In genomic region chr15:89542369-89542768, GRCh38 we compare ENCODE assay signal across 29 cellular contexts. TPM values are rescaled to one million over a fixed set of nuclear protein-coding genes. Genes with fewer than 3 reads are reported as not detected.
"Had no signal": no experiment of that assay in that cellular context is flagged by ENCODE, and none has a peak within 500 bp of the region (broad histone marks: within the 10 kb centered on the region; RNA-seq: fewer than 3 reads in every experiment).

No MANE protein-coding gene starts in this region.

- H3K4me3 ChIP-seq: colonic mucosa, esophagus muscularis mucosa, gastrocnemius medialis, hepatocyte, left lung, prostate gland, right atrium auricular region, spleen, testis, tibial artery had no signal

- H3K9me3 ChIP-seq: colonic mucosa, gastrocnemius medialis, prostate gland, testis had no signal

- H3K27me3 ChIP-seq: colonic mucosa, hepatocyte, right atrium auricular region, testis had no signal

- H3K4me1 ChIP-seq: colonic mucosa, esophagus muscularis mucosa, gastrocnemius medialis, left lung, prostate gland, right atrium auricular region, spleen, testis, tibial artery had no signal

- H3K36me3 ChIP-seq: colonic mucosa, esophagus muscularis mucosa, gastrocnemius medialis, left lung, prostate gland, right atrium auricular region, spleen, tibial artery had no signal

- H3K27ac ChIP-seq: colonic mucosa, esophagus muscularis mucosa, gastrocnemius medialis, hepatocyte, left lung, prostate gland, right atrium auricular region, spleen, testis, tibial artery had no signal

- DNase-seq: colonic mucosa; effector CD8-positive, alpha-beta T cell; gastrocnemius medialis; left cardiac atrium; left lung; naive thymus-derived CD8-positive, alpha-beta T cell; nephron progenitor cell; nucleus accumbens; spleen; stimulated activated CD4-positive, alpha-beta T cell treated with anti-CD3 and anti-CD28 coated beads, Interleukin-4, amount 100 ng/mL, for 4 hours; stimulated activated naive CD8-positive, alpha-beta T cell treated with anti-CD3 and anti-CD28 coated beads, Interleukin-15, Interleukin-2, amounts not matched to agents 100 U/mL and 50 U/mL, for 24 hours; substantia nigra; testis; tibial artery had no signal

- ATAC-seq: gastrocnemius medialis; left cardiac atrium; left lung; naive thymus-derived CD8-positive, alpha-beta T cell; sciatic nerve; stimulated activated memory B cell treated with anti-CD40 and anti-IgM and Interleukin-4, amounts not matched to agents 10 μg/mL and 1 μg/mL and 100 μg/mL, for 72 hours; stimulated activated naive CD8-positive, alpha-beta T cell treated with anti-CD3 and anti-CD28 coated beads, Interleukin-15, Interleukin-2, amounts not matched to agents 100 U/mL and 50 U/mL, for 24 hours had no signal

RNA-seq across cellular contexts. Expression of gene TICRR, which starts 32.9 kb away (rescaled TPM):
- total RNA-seq: gastrocnemius medialis, mesenteric fat pad, right atrium auricular region had no signal
- polyA plus RNA-seq: naive thymus-derived CD8-positive, alpha-beta T cell had no signal

RNA-seq across cellular contexts. Expression of gene RHCG, which starts 46.0 kb away (rescaled TPM):
- total RNA-seq: chondrocyte; endothelial cell of umbilical vein; fibroblast of villous mesenchyme; gastrocnemius medialis; glomerular endothelial cell; left lung; lung microvascular endothelial cell; myocyte; naive thymus-derived CD8-positive, alpha-beta T cell; osteocyte; sciatic nerve; skeletal muscle tissue; spleen had no signal
- polyA plus RNA-seq: endothelial cell of umbilical vein; naive thymus-derived CD8-positive, alpha-beta T cell had no signal
